Comparison of ENCODE assay signal across 11 cellular contexts in the genomic region with DNA sequence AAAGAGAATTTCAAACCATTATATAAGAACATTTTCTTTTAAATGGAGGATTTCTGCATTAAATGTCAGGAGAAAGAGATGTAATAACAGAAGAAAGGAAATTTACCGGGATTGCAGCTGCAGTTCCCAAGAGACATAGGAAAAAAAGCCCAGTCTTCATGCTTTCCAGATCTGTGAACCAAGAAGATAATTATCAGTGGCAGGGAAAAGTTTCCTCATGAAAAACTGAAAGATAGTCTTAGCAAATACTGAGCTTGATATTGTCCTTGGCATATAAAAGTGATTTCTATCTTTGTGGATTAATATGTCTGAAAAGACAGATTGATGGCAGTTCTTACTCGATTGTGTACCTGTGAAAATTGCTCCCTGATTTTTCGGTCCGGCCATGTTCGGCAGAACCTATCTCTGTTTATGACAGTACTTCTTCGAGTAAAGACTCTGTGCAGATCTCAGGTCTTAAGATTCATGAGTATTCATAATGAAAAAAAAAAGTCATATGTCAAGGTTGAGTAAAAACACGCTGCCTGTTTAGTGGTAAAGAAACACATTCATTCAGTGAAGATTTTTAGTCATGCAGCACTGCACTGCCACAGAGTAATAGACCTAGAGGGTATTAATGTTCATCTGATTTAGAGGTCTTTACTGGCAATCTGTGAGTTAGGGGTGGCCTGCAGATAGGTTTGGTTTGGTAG. TPM values are rescaled to one million over a fixed set of nuclear protein-coding genes. Genes with fewer than 3 reads are reported as not detected.
A peak's percentile ranks its signal among the peaks of the same experiment; 100 is the strongest.
DNase-seq lines count a peak whose midpoint lies in the region; ATAC-seq and TF ChIP-seq lines count a peak whose summit lies in the region.
"Had no signal": no experiment of that assay in that cellular context is flagged by ENCODE, and none has a peak within 500 bp of the region (broad histone marks: within the 10 kb centered on the region; RNA-seq: fewer than 3 reads in every experiment).

No MANE protein-coding gene starts in this region.

- ATAC-seq in GM19025 (IDR thresholded peaks at IDR 0.05; ENCODE audit: low read depth, unreplicated experiment) = peak; percentile 67
- peak; percentile 86 for ATAC-seq in HG02852 (IDR thresholded peaks at IDR 0.05; ENCODE audit: unreplicated experiment)

- intact Hi-C loops in activated CD4-positive, alpha-beta memory T cell treated with anti-CD3 and anti-CD28 coated beads for 36 hours (cut with micrococcal nuclease) = loop anchor here (1.0 to 5.0 kb wide), 3 partner anchors 57 to 349 kb away; no protein-coding TSS in a partner anchor

- POLR2A ChIA-PET in activated CD4-positive, alpha-beta memory T cell treated with anti-CD3 and anti-CD28 coated beads for 36 hours (lab: Charles Lee) = no interaction called here
- POLR2A ChIA-PET in HEK293T (lab: Yijun Ruan, JAX) = no interaction called here

- no peaks in the 10 kb centered on the region for H3K27me3 Mint-ChIP-seq in activated CD4-positive, alpha-beta memory T cell treated with anti-CD3 and anti-CD28 coated beads for 36 hours

- H3K27ac ChIP-seq in C4-2B = peak overlapping the region; percentile 27; the same call in 1 of the 2 replicates
- H3K27ac ChIP-seq: BLaER1 had no signal

- no peaks in the 10 kb centered on the region for H3K36me3 Mint-ChIP-seq in activated CD4-positive, alpha-beta memory T cell treated with anti-CD3 and anti-CD28 coated beads for 36 hours

- CTCF ChIA-PET in activated CD4-positive, alpha-beta memory T cell treated with anti-CD3 and anti-CD28 coated beads for 36 hours (lab: Charles Lee) = interaction anchor here (1.1 to 1.3 kb wide), 2 partner anchors 123 to 712 kb away, joined by 4 to 5 read pairs; no protein-coding TSS in a partner anchor
- CTCF ChIA-PET in HEK293T (lab: Yijun Ruan, JAX) = no interaction called here

- H3K4me1 Mint-ChIP-seq in activated CD4-positive, alpha-beta memory T cell treated with anti-CD3 and anti-CD28 coated beads for 36 hours (ENCODE audit: low read depth) = peaks cover 21% of the 10 kb centered on the region

- peak overlapping the region; percentile 1 for H3K27ac Mint-ChIP-seq in activated CD4-positive, alpha-beta memory T cell treated with anti-CD3 and anti-CD28 coated beads for 36 hours

- H3K4me3 Mint-ChIP-seq in activated CD4-positive, alpha-beta memory T cell treated with anti-CD3 and anti-CD28 coated beads for 36 hours = peak overlapping the region; percentile 58

- no peaks in the 10 kb centered on the region for H3K9me3 Mint-ChIP-seq in activated CD4-positive, alpha-beta memory T cell treated with anti-CD3 and anti-CD28 coated beads for 36 hours

- TF ChIP-seq CTCF in C4-2B (conservative IDR thresholded peaks at IDR 0.05) = no peak

- in situ Hi-C loops in KBM-7 (cut with MboI; ENCODE audit: low pct_unique_long_range_greater_than_20kb, low sequenced_read_pairs) = loop anchor here (25.0 kb wide), 1 partner anchor 338 kb away; a partner anchor contains a TSS

- DNase-seq in activated CD4-positive, alpha-beta memory T cell treated with anti-CD3 and anti-CD28 coated beads for 36 hours = peak; percentile 47
- DNase-seq in HEK293T (ENCODE audit: extremely low spot score) (no peak), KBM-7 (no peak), NCI-H510A (lab: John Stamatoyannopoulos, UW) (no peak)
- no peak for DNase-seq in activated CD8-positive, alpha-beta memory T cell treated with anti-CD3 and anti-CD28 coated beads, Interleukin-2, amount 50 U/mL, for 4 hours
- DNase-seq: cerebellar nuclear complex, upper lobe of left lung had no signal

TF ChIP-seq in HEK293T, 16 proteins besides CTCF, POLR2A, EP300 and RAD21:
- TF ChIP-seq NFRKB (IDR thresholded peaks at IDR 0.05) (no peak), ELF4 (IDR thresholded peaks at IDR 0.05) (no peak), SUZ12 (IDR thresholded peaks at IDR 0.05) (no peak), BHLHE40 (IDR thresholded peaks at IDR 0.05; ENCODE audit: borderline replicate concordance) (no peak), LEF1 (IDR thresholded peaks at IDR 0.05; ENCODE audit: borderline replicate concordance) (no peak), FOXM1 (IDR thresholded peaks at IDR 0.05; ENCODE audit: borderline replicate concordance) (no peak), ZNF384 (IDR thresholded peaks at IDR 0.05) (no peak), FOXK2 (IDR thresholded peaks at IDR 0.05) (no peak), HDGF (IDR thresholded peaks at IDR 0.05; ENCODE audit: borderline replicate concordance) (no peak), ARNT (IDR thresholded peaks at IDR 0.05) (no peak), CTBP1 (IDR thresholded peaks at IDR 0.05; ENCODE audit: borderline replicate concordance) (no peak), L3MBTL2 (conservative IDR thresholded peaks at IDR 0.05) (no peak), SP1 (IDR thresholded peaks at IDR 0.05) (no peak), FOXA1 (IDR thresholded peaks at IDR 0.05) (no peak), TARDBP (IDR thresholded peaks at IDR 0.05) (no peak)
- TF ChIP-seq, protein P1, sequence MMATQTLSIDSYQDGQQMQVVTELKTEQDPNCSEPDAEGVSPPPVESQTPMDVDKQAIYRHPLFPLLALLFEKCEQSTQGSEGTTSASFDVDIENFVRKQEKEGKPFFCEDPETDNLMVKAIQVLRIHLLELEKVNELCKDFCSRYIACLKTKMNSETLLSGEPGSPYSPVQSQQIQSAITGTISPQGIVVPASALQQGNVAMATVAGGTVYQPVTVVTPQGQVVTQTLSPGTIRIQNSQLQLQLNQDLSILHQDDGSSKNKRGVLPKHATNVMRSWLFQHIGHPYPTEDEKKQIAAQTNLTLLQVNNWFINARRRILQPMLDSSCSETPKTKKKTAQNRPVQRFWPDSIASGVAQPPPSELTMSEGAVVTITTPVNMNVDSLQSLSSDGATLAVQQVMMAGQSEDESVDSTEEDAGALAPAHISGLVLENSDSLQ (IDR thresholded peaks at IDR 0.05) = no peak

RNA-seq across cellular contexts. Expression of a gene that starts 29.6 kb away (rescaled TPM):
- not detected for total RNA-seq in activated CD4-positive, alpha-beta memory T cell treated with anti-CD3 and anti-CD28 coated beads for 36 hours
